ENCODE assay signal across 26 cellular contexts in the genomic region with DNA sequence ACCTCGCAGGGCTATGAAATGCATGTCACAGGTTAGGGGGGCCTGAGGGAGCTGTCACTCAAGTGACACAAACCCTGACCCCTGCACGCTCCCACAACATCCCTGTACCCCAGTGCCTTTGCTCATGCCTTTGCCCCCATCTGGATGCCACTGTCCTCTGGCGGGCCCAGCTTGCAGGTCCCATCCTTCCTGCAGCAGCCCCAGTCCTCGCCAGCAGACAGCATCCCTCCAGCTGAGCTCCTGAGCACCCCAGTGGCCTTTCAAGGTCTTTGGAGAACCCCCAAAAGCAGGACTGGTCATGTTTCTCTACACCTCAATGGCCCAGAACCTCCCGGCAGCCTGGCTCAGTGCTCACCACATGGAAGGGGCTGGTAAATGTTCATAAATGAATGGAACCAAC.
"Had no signal": no experiment of that assay in that cellular context is flagged by ENCODE, and none has a peak within 500 bp of the region (broad histone marks: within the 10 kb centered on the region; RNA-seq: fewer than 3 reads in every experiment).

No MANE protein-coding gene starts in this region.

- DNase-seq: activated CD4-positive, alpha-beta T cell treated with anti-CD3 and anti-CD28 coated beads for 4 hours; activated gamma-delta T cell; activated naive CD4-positive, alpha-beta T cell treated with anti-CD3 and anti-CD28 coated beads, Interleukin-2, amount 10 ng/mL, durations not matched to agents 7 days and 5 days; activated naive CD8-positive, alpha-beta T cell treated with anti-CD3 and anti-CD28 coated beads for 36 hours; activated T-cell treated with anti-CD3 and anti-CD28 coated beads for 4 hours; activated T-cell treated with anti-CD3 and anti-CD28 coated beads, Interleukin-2, amount 50 U/mL, for 48 hours; brain microvascular endothelial cell; KG1; MG63; MV-4-11; NCI-H1092 treated with DMSO at 0.1 percent for 48 hours; NCI-H1417 treated with DMSO at 0.1 percent for 48 hours; NCI-H1694; NCI-H2029; NCI-H2107; NCI-H345; NCI-H510A; NCI-H526 treated with DMSO at 0.1 percent for 48 hours; NCI-H82; T-cell; T1000 had no signal

- ATAC-seq: Right ventricle myocardium inferior, T-cell had no signal

- H3K36me3 ChIP-seq: brain microvascular endothelial cell, cardiac muscle cell, MG63 had no signal

- H3K27ac ChIP-seq: brain microvascular endothelial cell, cardiac muscle cell, SK-N-MC, VCaP had no signal

- H3K4me3 ChIP-seq: cardiac muscle cell, MG63, SK-N-MC had no signal

- H3K27me3 ChIP-seq: brain microvascular endothelial cell, cardiac muscle cell, MG63 had no signal

- FAIRE-seq: TTC549 had no signal
